ENCODE assay signal across 19 cellular contexts in genomic region chr3:94294806-94295205, GRCh38.
DNase-seq lines count a peak whose midpoint lies in the region; ATAC-seq and TF ChIP-seq lines count a peak whose summit lies in the region.
"Had no signal": no experiment of that assay in that cellular context is flagged by ENCODE, and none has a peak within 500 bp of the region (broad histone marks: within the 10 kb centered on the region; RNA-seq: fewer than 3 reads in every experiment).

No MANE protein-coding gene starts in this region.

- H3K27me3 ChIP-seq in PC-3 (ENCODE audit: low read length) = no peaks in the 10 kb centered on the region

- no TSS peak for BruUV-seq in PC-3 (replicated peaks; lab: Mats Ljungman, UMichigan)

- no peak overlapping the region for H3K4me2 ChIP-seq in PC-3 (ENCODE audit: low read length)
- H3K4me2 ChIP-seq: GM23338 had no signal

- H3K4me1 ChIP-seq in PC-3 (ENCODE audit: insufficient read depth, low read length) = no peaks in the 10 kb centered on the region

- no peak for DNase-seq in PC-3
- DNase-seq in glomerular visceral epithelial cell (ENCODE audit: extremely low spot score) = peak; percentile 15
- DNase-seq in left colon = no peak
- DNase-seq in renal cortical epithelial cell (ENCODE audit: low read depth) = peak; percentile 63
- no peak for DNase-seq in stimulated activated CD4-positive, alpha-beta T cell treated with anti-CD3 and anti-CD28 coated beads, Interleukin-4, amount 100 ng/mL, for 24 hours
- no peak for DNase-seq in NCI-H524 (lab: John Stamatoyannopoulos, UW)
- DNase-seq: AML-193; Caco-2; CD4-positive, alpha-beta T cell; DMS153; DMS79; GDM1; H7 had no signal

- ATAC-seq in PC-3 (peak; percentile 35; the same call in 1 of the 2 replicates), left colon (peak; percentile 98), HG03342 (IDR thresholded peaks at IDR 0.05; ENCODE audit: unreplicated experiment) (no peak), HG03159 (IDR thresholded peaks at IDR 0.05; ENCODE audit: unreplicated experiment) (no peak)
- ATAC-seq: GM23338, HCT116 had no signal

- no peaks in the 10 kb centered on the region for H4K20me1 ChIP-seq in PC-3 (ENCODE audit: low read length)

- no peaks in the 10 kb centered on the region for H3F3A ChIP-seq in PC-3 (ENCODE audit: low read length, unreplicated experiment)

- H3K79me2 ChIP-seq in PC-3 (ENCODE audit: low read length) = no peaks in the 10 kb centered on the region

- H3K9me2 ChIP-seq in PC-3 (replicated peaks; ENCODE audit: low read length) = no peaks in the 10 kb centered on the region

- no peak for TF ChIP-seq CTCF in PC-3 (conservative IDR thresholded peaks at IDR 0.05; ENCODE audit: low read depth, low read length)

- H3K9me3 ChIP-seq in PC-3 (ENCODE audit: low read length) = no peaks in the 10 kb centered on the region
- H3K9me3 ChIP-seq: Caco-2 had no signal

- H3K9ac ChIP-seq in PC-3 (ENCODE audit: low read length) = no peak overlapping the region

- no peak overlapping the region for H3K27ac ChIP-seq in PC-3 (ENCODE audit: low read length)
- H3K27ac ChIP-seq: C4-2B, HL-60 had no signal

- POLR2A ChIA-PET in PC-3 (lab: Charles Lee; ENCODE audit: unreplicated experiment) = no interaction called here

- no peak overlapping the region for H3K4me3 ChIP-seq in PC-3 (ENCODE audit: low read length)
- H3K4me3 ChIP-seq: GM23338 had no signal

- intact Hi-C loops in PC-3 (cut with micrococcal nuclease) (no loop called here), left colon (cut with DNase I, micrococcal nuclease) (no loop called here)

- no peak overlapping the region for H2AFZ ChIP-seq in PC-3 (ENCODE audit: low read length)
- H2AFZ ChIP-seq: GM23338 had no signal

- H3K36me3 ChIP-seq in PC-3 (ENCODE audit: low read depth, low read length) = no peaks in the 10 kb centered on the region

- CTCF ChIA-PET in PC-3 (lab: Charles Lee) = no interaction called here

Comparison
In these comparisons a context has a peak if more than half of its experiments do, and no peak if none do; other contexts are left out.
1. ATAC-seq: peak in PC-3 (single experiment) and left colon (single experiment); none in HG03342 (single experiment) and HG03159 (single experiment).
2. DNase-seq: peak in glomerular visceral epithelial cell (single experiment) and renal cortical epithelial cell (single experiment); none in PC-3 (single experiment), left colon (0 of 2), stimulated activated CD4-positive, alpha-beta T cell treated with anti-CD3 and anti-CD28 coated beads, Interleukin-4, amount 100 ng/mL, for 24 hours (single experiment) and NCI-H524 (0 of 2).